In the genomic region with DNA sequence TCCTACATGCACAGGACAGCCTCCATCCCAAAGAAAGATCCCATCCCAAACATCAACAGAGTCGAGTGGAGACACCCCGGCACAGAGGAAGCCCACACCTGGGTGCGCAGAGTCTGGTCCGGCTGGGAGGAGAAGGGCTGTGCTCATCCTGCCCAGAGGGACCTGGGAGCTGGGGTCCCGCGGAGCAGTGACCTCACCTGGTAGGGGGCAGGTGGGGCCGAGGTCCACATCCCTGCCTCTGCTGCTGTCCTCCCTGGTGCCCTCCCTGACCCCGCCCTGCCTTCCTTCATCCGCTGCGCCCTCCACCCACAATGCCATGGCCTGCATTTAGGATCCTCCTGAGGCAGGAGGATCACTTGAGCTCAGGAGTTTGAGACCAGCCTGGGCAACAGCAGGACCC, we compare ENCODE assay signal across 33 cellular contexts. TPM values are rescaled to one million over a fixed set of nuclear protein-coding genes. Genes with fewer than 3 reads are reported as not detected.
"Had no signal": no experiment of that assay in that cellular context is flagged by ENCODE, and none has a peak within 500 bp of the region (broad histone marks: within the 10 kb centered on the region; RNA-seq: fewer than 3 reads in every experiment).

No MANE protein-coding gene starts in this region.

- DNase-seq: activated CD4-positive, alpha-beta T cell treated with anti-CD3 and anti-CD28 coated beads for 36 hours; activated CD4-positive, alpha-beta T cell treated with anti-CD3 and anti-CD28 coated beads, Interleukin-2, amount 50 U/mL, for 48 hours; activated CD4-positive, CD25-positive, alpha-beta regulatory T cell; activated CD8-positive, alpha-beta memory T cell treated with anti-CD3 and anti-CD28 coated beads for 24 hours; activated gamma-delta T cell; activated naive CD4-positive, alpha-beta T cell treated with anti-CD3 and anti-CD28 coated beads, Interleukin-2, amount 10 ng/mL, durations not matched to agents 7 days and 5 days; activated naive CD8-positive, alpha-beta T cell treated with anti-CD3 and anti-CD28 coated beads, Interleukin-2, amount 10 ng/mL, durations not matched to agents 7 days and 5 days; activated T-cell treated with anti-CD3 and anti-CD28 coated beads, Interleukin-2, amount 50 U/mL, for 1 hour; brain microvascular endothelial cell; foreskin fibroblast; heart right ventricle; left lung; mesendoderm; nucleus accumbens; stimulated activated CD4-positive, alpha-beta T cell treated with anti-CD3 and anti-CD28 coated beads, Interleukin-15, amount 100 ng/mL, for 24 hours; stimulated activated CD4-positive, alpha-beta T cell treated with anti-CD3 and anti-CD28 coated beads, Interleukin-2, amount 100 ng/mL, for 24 hours; stimulated activated naive B cell treated with anti-CD40 and anti-IgM and Interleukin-4, amounts not matched to agents 10 μg/mL and 1 μg/mL and 100 μg/mL, for 72 hours; T-helper 1 cell; tibial artery had no signal

- H3K4me3 Mint-ChIP-seq: activated CD4-positive, alpha-beta T cell treated with anti-CD3 and anti-CD28 coated beads for 36 hours; activated naive CD4-positive, alpha-beta T cell treated with anti-CD3 and anti-CD28 coated beads, Interleukin-2, amount 10 ng/mL, durations not matched to agents 7 days and 5 days; activated naive CD8-positive, alpha-beta T cell treated with anti-CD3 and anti-CD28 coated beads, Interleukin-2, amount 10 ng/mL, durations not matched to agents 7 days and 5 days; activated T-helper 1 cell treated with anti-CD3 and anti-CD28 coated beads, Interleukin-12 subunit alpha, Interleukin-12 subunit beta, Interleukin-2, Interleukin-4 antibody, amounts not matched to agents 30 ng/mL and 10 ng/mL and 1 ng/mL, durations not matched to agents 14 hours and 24 hours and 36 hours; stimulated activated naive B cell treated with anti-CD40 and anti-IgM and Interleukin-4, amounts not matched to agents 10 μg/mL and 1 μg/mL and 100 μg/mL, for 72 hours; T-helper 2 cell treated with Interferon-gamma antibody and Interleukin-4, amounts not matched to agents 5 μg/mL and 100 μg/mL, for 36 hours had no signal

- H3K9ac ChIP-seq: parathyroid adenoma had no signal

- H3K4me3 ChIP-seq: heart right ventricle, left lung, lung, mucosa of descending colon, right atrium auricular region, smooth muscle cell, suprapubic skin, tibial artery had no signal

- H2AFZ ChIP-seq: parathyroid adenoma had no signal

- H3K9me3 ChIP-seq: heart right ventricle, left lung, mucosa of descending colon, right atrium auricular region, suprapubic skin, tibial artery had no signal

- H3K36me3 Mint-ChIP-seq: activated naive CD4-positive, alpha-beta T cell treated with anti-CD3 and anti-CD28 coated beads, Interleukin-2, amount 10 ng/mL, durations not matched to agents 7 days and 5 days; activated naive CD8-positive, alpha-beta T cell treated with anti-CD3 and anti-CD28 coated beads, Interleukin-2, amount 10 ng/mL, durations not matched to agents 7 days and 5 days had no signal

- H3K27me3 Mint-ChIP-seq: activated CD4-positive, alpha-beta T cell treated with anti-CD3 and anti-CD28 coated beads for 36 hours; activated naive CD4-positive, alpha-beta T cell treated with anti-CD3 and anti-CD28 coated beads, Interleukin-2, amount 10 ng/mL, durations not matched to agents 7 days and 5 days; activated naive CD8-positive, alpha-beta T cell treated with anti-CD3 and anti-CD28 coated beads, Interleukin-2, amount 10 ng/mL, durations not matched to agents 7 days and 5 days; stimulated activated naive B cell treated with anti-CD40 and anti-IgM and Interleukin-4, amounts not matched to agents 10 μg/mL and 1 μg/mL and 100 μg/mL, for 72 hours had no signal

- H3K27me3 ChIP-seq: brain microvascular endothelial cell, heart right ventricle, left lung, right atrium auricular region, suprapubic skin, tibial artery had no signal

- H3K36me3 ChIP-seq: brain microvascular endothelial cell, right atrium auricular region had no signal

- H3K4me1 Mint-ChIP-seq: activated CD4-positive, alpha-beta T cell treated with anti-CD3 and anti-CD28 coated beads for 36 hours; activated naive CD4-positive, alpha-beta T cell treated with anti-CD3 and anti-CD28 coated beads, Interleukin-2, amount 10 ng/mL, durations not matched to agents 7 days and 5 days had no signal

- H3K4me1 ChIP-seq: parathyroid adenoma, suprapubic skin had no signal

- H3K9me3 Mint-ChIP-seq: activated naive CD4-positive, alpha-beta T cell treated with anti-CD3 and anti-CD28 coated beads, Interleukin-2, amount 10 ng/mL, durations not matched to agents 7 days and 5 days; activated naive CD8-positive, alpha-beta T cell treated with anti-CD3 and anti-CD28 coated beads, Interleukin-2, amount 10 ng/mL, durations not matched to agents 7 days and 5 days; activated T-helper 1 cell treated with anti-CD3 and anti-CD28 coated beads, Interleukin-12 subunit alpha, Interleukin-12 subunit beta, Interleukin-2, Interleukin-4 antibody, amounts not matched to agents 30 ng/mL and 10 ng/mL and 1 ng/mL, durations not matched to agents 14 hours and 24 hours and 36 hours; stimulated activated naive B cell treated with anti-CD40 and anti-IgM and Interleukin-4, amounts not matched to agents 10 μg/mL and 1 μg/mL and 100 μg/mL, for 72 hours; T-helper 2 cell treated with Interferon-gamma antibody and Interleukin-4, amounts not matched to agents 5 μg/mL and 100 μg/mL, for 36 hours had no signal

- H3K4me2 ChIP-seq: smooth muscle cell had no signal

- H3K79me2 ChIP-seq: parathyroid adenoma had no signal

- H3K27ac ChIP-seq: brain microvascular endothelial cell, heart right ventricle, left lung, parathyroid adenoma, right atrium auricular region, suprapubic skin, tibial artery had no signal

- H3K27ac Mint-ChIP-seq: activated CD4-positive, alpha-beta T cell treated with anti-CD3 and anti-CD28 coated beads for 36 hours; activated naive CD4-positive, alpha-beta T cell treated with anti-CD3 and anti-CD28 coated beads, Interleukin-2, amount 10 ng/mL, durations not matched to agents 7 days and 5 days; activated naive CD8-positive, alpha-beta T cell treated with anti-CD3 and anti-CD28 coated beads, Interleukin-2, amount 10 ng/mL, durations not matched to agents 7 days and 5 days; activated T-helper 1 cell treated with anti-CD3 and anti-CD28 coated beads, Interleukin-12 subunit alpha, Interleukin-12 subunit beta, Interleukin-2, Interleukin-4 antibody, amounts not matched to agents 30 ng/mL and 10 ng/mL and 1 ng/mL, durations not matched to agents 14 hours and 24 hours and 36 hours; stimulated activated naive B cell treated with anti-CD40 and anti-IgM and Interleukin-4, amounts not matched to agents 10 μg/mL and 1 μg/mL and 100 μg/mL, for 72 hours; T-helper 2 cell treated with Interferon-gamma antibody and Interleukin-4, amounts not matched to agents 5 μg/mL and 100 μg/mL, for 36 hours had no signal

RNA-seq across cellular contexts. Expression of a gene that starts 2.9 kb away (rescaled TPM):
- total RNA-seq: activated CD4-positive, alpha-beta T cell treated with anti-CD3 and anti-CD28 coated beads for 36 hours; activated naive CD8-positive, alpha-beta T cell treated with anti-CD3 and anti-CD28 coated beads, Interleukin-2, amount 10 ng/mL, durations not matched to agents 7 days and 5 days; activated T-helper 1 cell treated with anti-CD3 and anti-CD28 coated beads, Interleukin-12 subunit alpha, Interleukin-12 subunit beta, Interleukin-2, Interleukin-4 antibody, amounts not matched to agents 30 ng/mL and 10 ng/mL and 1 ng/mL, durations not matched to agents 14 hours and 24 hours and 36 hours; astrocyte; esophagus mucosa; heart right ventricle; left lung; lung; mucosa of descending colon; myocyte; pulmonary artery endothelial cell; right atrium auricular region; smooth muscle cell; suprapubic skin; ureter had no signal
- polyA plus RNA-seq: heart right ventricle, lung, neural cell, smooth muscle cell had no signal
